ENCODE assay signal across 1 cellular context in genomic region chr3:149385617-149386298, GRCh38.
TF ChIP-seq lines count a peak whose summit lies in the region.

No MANE protein-coding gene starts in this region.

TF ChIP-seq in HepG2, 621 proteins besides CTCF, POLR2A, EP300 and RAD21 (continued from another document and continues in another):
- no peak for TF ChIP-seq ZNF12 (CRISPR knock-in tag; IDR thresholded peaks at IDR 0.05)
- TF ChIP-seq ZBTB7A (CRISPR knock-in tag; IDR thresholded peaks at IDR 0.05): no peak
- no peak for TF ChIP-seq ZNF674 (CRISPR knock-in tag; IDR thresholded peaks at IDR 0.05; ENCODE audit: low read depth)
- TF ChIP-seq ZNF441 (CRISPR knock-in tag; IDR thresholded peaks at IDR 0.05; ENCODE audit: borderline replicate concordance): no peak
- no peak for TF ChIP-seq ZNF234 (CRISPR knock-in tag; conservative IDR thresholded peaks at IDR 0.05)
- TF ChIP-seq, protein P1, sequence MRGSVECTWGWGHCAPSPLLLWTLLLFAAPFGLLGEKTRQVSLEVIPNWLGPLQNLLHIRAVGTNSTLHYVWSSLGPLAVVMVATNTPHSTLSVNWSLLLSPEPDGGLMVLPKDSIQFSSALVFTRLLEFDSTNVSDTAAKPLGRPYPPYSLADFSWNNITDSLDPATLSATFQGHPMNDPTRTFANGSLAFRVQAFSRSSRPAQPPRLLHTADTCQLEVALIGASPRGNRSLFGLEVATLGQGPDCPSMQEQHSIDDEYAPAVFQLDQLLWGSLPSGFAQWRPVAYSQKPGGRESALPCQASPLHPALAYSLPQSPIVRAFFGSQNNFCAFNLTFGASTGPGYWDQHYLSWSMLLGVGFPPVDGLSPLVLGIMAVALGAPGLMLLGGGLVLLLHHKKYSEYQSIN (CRISPR knock-in tag; IDR thresholded peaks at IDR 0.05; ENCODE audit: borderline replicate concordance): no peak
- TF ChIP-seq ETV6 (CRISPR knock-in tag; conservative IDR thresholded peaks at IDR 0.05): no peak
- TF ChIP-seq ESRRA (CRISPR knock-in tag; IDR thresholded peaks at IDR 0.05; ENCODE audit: low read depth): no peak
- no peak for TF ChIP-seq MTERF4 (CRISPR knock-in tag; IDR thresholded peaks at IDR 0.05)
- no peak for TF ChIP-seq ELF1 (CRISPR knock-in tag; IDR thresholded peaks at IDR 0.05)
- no peak for TF ChIP-seq NCOA5 (CRISPR knock-in tag; IDR thresholded peaks at IDR 0.05)
- no peak for TF ChIP-seq ATF7-NPFF (CRISPR knock-in tag; IDR thresholded peaks at IDR 0.05; ENCODE audit: low read depth)
- peak; percentile 43; the same call in 1 of the 2 replicates for TF ChIP-seq ZNF503 (CRISPR knock-in tag; IDR thresholded peaks at IDR 0.05)
- no peak for TF ChIP-seq ZNF704 (CRISPR knock-in tag; IDR thresholded peaks at IDR 0.05; ENCODE audit: borderline replicate concordance)
- TF ChIP-seq ZNF230 (CRISPR knock-in tag; IDR thresholded peaks at IDR 0.05): no peak
- TF ChIP-seq ZBTB3 (CRISPR knock-in tag; IDR thresholded peaks at IDR 0.05; ENCODE audit: borderline replicate concordance, low read depth): no peak
- TF ChIP-seq, protein P2, sequence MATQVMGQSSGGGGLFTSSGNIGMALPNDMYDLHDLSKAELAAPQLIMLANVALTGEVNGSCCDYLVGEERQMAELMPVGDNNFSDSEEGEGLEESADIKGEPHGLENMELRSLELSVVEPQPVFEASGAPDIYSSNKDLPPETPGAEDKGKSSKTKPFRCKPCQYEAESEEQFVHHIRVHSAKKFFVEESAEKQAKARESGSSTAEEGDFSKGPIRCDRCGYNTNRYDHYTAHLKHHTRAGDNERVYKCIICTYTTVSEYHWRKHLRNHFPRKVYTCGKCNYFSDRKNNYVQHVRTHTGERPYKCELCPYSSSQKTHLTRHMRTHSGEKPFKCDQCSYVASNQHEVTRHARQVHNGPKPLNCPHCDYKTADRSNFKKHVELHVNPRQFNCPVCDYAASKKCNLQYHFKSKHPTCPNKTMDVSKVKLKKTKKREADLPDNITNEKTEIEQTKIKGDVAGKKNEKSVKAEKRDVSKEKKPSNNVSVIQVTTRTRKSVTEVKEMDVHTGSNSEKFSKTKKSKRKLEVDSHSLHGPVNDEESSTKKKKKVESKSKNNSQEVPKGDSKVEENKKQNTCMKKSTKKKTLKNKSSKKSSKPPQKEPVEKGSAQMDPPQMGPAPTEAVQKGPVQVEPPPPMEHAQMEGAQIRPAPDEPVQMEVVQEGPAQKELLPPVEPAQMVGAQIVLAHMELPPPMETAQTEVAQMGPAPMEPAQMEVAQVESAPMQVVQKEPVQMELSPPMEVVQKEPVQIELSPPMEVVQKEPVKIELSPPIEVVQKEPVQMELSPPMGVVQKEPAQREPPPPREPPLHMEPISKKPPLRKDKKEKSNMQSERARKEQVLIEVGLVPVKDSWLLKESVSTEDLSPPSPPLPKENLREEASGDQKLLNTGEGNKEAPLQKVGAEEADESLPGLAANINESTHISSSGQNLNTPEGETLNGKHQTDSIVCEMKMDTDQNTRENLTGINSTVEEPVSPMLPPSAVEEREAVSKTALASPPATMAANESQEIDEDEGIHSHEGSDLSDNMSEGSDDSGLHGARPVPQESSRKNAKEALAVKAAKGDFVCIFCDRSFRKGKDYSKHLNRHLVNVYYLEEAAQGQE (IDR thresholded peaks at IDR 0.05; ENCODE audit: borderline replicate concordance in 1 of 2, low read depth in 1 of 2, low read length in 2 of 2): peak in 1 of 2 experiments; percentile 49; a peak in 1 of 4 replicates
- no peak for TF ChIP-seq ZNF788 (CRISPR knock-in tag; IDR thresholded peaks at IDR 0.05; ENCODE audit: borderline replicate concordance)
- no peak for TF ChIP-seq ZFP90 (CRISPR knock-in tag; IDR thresholded peaks at IDR 0.05; ENCODE audit: borderline replicate concordance)
- TF ChIP-seq TAF15 (IDR thresholded peaks at IDR 0.05; ENCODE audit: low read depth, low read length, poor library complexity, severe bottlenecking): no peak
- TF ChIP-seq, protein P3, sequence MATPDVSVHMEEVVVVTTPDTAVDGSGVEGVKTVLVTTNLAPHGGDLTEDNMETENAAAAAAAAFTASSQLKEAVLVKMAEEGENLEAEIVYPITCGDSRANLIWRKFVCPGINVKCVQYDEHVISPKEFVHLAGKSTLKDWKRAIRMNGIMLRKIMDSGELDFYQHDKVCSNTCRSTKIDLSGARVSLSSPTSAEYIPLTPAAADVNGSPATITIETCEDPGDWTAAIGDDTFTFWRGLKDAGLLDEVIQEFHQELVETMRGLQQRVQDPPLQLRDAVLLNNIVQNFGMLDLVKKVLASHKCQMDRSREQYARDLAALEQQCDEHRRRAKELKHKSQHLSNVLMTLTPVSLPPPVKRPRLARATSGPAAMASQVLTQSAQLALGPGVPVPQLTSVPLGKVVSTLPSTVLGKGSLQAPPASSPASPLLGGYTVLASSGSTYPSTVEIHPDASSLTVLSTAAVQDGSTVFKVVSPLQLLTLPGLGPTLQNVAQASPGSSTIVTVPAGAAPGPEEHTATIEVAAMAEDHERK (CRISPR knock-in tag; IDR thresholded peaks at IDR 0.05; ENCODE audit: low read depth): no peak
- no peak for TF ChIP-seq CREM (IDR thresholded peaks at IDR 0.05)
- no peak for TF ChIP-seq CREM (CRISPR knock-in tag; IDR thresholded peaks at IDR 0.05)
- no peak for TF ChIP-seq ZNF350 (CRISPR knock-in tag; IDR thresholded peaks at IDR 0.05; ENCODE audit: borderline replicate concordance, low read depth)
- no peak for TF ChIP-seq FOXA1 (IDR thresholded peaks at IDR 0.05)
- TF ChIP-seq FOXA1 (CRISPR knock-in tag; IDR thresholded peaks at IDR 0.05): no peak
- TF ChIP-seq FIP1L1 (IDR thresholded peaks at IDR 0.05; ENCODE audit: borderline replicate concordance, insufficient read depth, low read depth, low read length): no peak
- no peak for TF ChIP-seq MEIS2 (CRISPR knock-in tag; IDR thresholded peaks at IDR 0.05)
- peak; percentile 57; the same call in 1 of the 2 replicates for TF ChIP-seq YEATS4 (CRISPR knock-in tag; IDR thresholded peaks at IDR 0.05; ENCODE audit: borderline replicate concordance)
- no peak for TF ChIP-seq EEA1 (CRISPR knock-in tag; IDR thresholded peaks at IDR 0.05; ENCODE audit: borderline replicate concordance)
- TF ChIP-seq ZNF496 (CRISPR knock-in tag; IDR thresholded peaks at IDR 0.05; ENCODE audit: insufficient replicate concordance): no peak
- no peak for TF ChIP-seq ZSCAN12 (CRISPR knock-in tag; IDR thresholded peaks at IDR 0.05)
- no peak for TF ChIP-seq HHEX (CRISPR knock-in tag; IDR thresholded peaks at IDR 0.05)
- TF ChIP-seq ZNF597 (CRISPR knock-in tag; IDR thresholded peaks at IDR 0.05): no peak
- TF ChIP-seq ATF1 (CRISPR knock-in tag; IDR thresholded peaks at IDR 0.05): peak; percentile 33; the same call in 1 of the 2 replicates
- 0 out of 2 replicates have a peak, but pooled peaks have one; percentile 32 for TF ChIP-seq ZNF142 (CRISPR knock-in tag; IDR thresholded peaks at IDR 0.05)
- TF ChIP-seq ZBTB38 (CRISPR knock-in tag; IDR thresholded peaks at IDR 0.05): no peak
- TF ChIP-seq CBX2 (IDR thresholded peaks at IDR 0.05; ENCODE audit: low read depth, low read length): no peak
- no peak for TF ChIP-seq CBX2 (CRISPR knock-in tag; IDR thresholded peaks at IDR 0.05; ENCODE audit: low read depth)
- no peak for TF ChIP-seq DPF2 (CRISPR knock-in tag; IDR thresholded peaks at IDR 0.05; ENCODE audit: borderline replicate concordance, low read depth)
- 0 out of 2 replicates have a peak, but pooled peaks have one; percentile 28 for TF ChIP-seq SATB2 (CRISPR knock-in tag; IDR thresholded peaks at IDR 0.05)
- TF ChIP-seq ZNF354B (CRISPR knock-in tag; IDR thresholded peaks at IDR 0.05): no peak
- no peak for TF ChIP-seq HIC2 (CRISPR knock-in tag; IDR thresholded peaks at IDR 0.05; ENCODE audit: low read depth)
- no peak for TF ChIP-seq RBM39 (IDR thresholded peaks at IDR 0.05; ENCODE audit: low read depth, low read length, poor library complexity, severe bottlenecking)
- TF ChIP-seq ZNF557 (CRISPR knock-in tag; IDR thresholded peaks at IDR 0.05): no peak
- TF ChIP-seq ELF4 (CRISPR knock-in tag; IDR thresholded peaks at IDR 0.05; ENCODE audit: borderline replicate concordance): no peak
